Comparison of ENCODE assay signal across 35 cellular contexts in genomic region chr1:203490607-203491006, GRCh38. TPM values are rescaled to one million over a fixed set of nuclear protein-coding genes. Genes with fewer than 3 reads are reported as not detected.
"Had no signal": no experiment of that assay in that cellular context is flagged by ENCODE, and none has a peak within 500 bp of the region (broad histone marks: within the 10 kb centered on the region; RNA-seq: fewer than 3 reads in every experiment).

No MANE protein-coding gene starts in this region.

- H3K4me1 ChIP-seq: parathyroid adenoma, right lobe of liver had no signal

- H3K9me3 ChIP-seq: ovary, psoas muscle, right lobe of liver, spleen, stomach, thoracic aorta, thyroid gland, tibial nerve, upper lobe of right lung, uterus had no signal

- H3K9ac ChIP-seq: parathyroid adenoma had no signal

- H3K27me3 Mint-ChIP-seq: stimulated activated naive CD8-positive, alpha-beta T cell treated with anti-CD3 and anti-CD28 coated beads, Interleukin-15, Interleukin-2, amounts not matched to agents 100 ng/mL and 50 ng/mL, for 24 hours had no signal

- H3K27ac Mint-ChIP-seq: natural killer cell treated with Interleukin-12 subunit alpha and Interleukin-12 subunit beta and Interleukin-15 and Interleukin-18, amount 100 ng/mL, for 72 hours; nephron progenitor cell; progenitor cell of endocrine pancreas; stimulated activated naive B cell treated with anti-CD40 and anti-IgM and Interleukin-4, amounts not matched to agents 10 μg/mL and 1 μg/mL and 100 μg/mL, for 72 hours had no signal

- H3K4me3 ChIP-seq: ovary, psoas muscle, right lobe of liver, skin epidermis, smooth muscle cell, spleen, stomach, thoracic aorta, thyroid gland, tibial nerve, upper lobe of right lung, uterus had no signal

- H3K36me3 Mint-ChIP-seq: naive B cell; naive thymus-derived CD8-positive, alpha-beta T cell; natural killer cell treated with Interleukin-12 subunit alpha and Interleukin-12 subunit beta and Interleukin-15 and Interleukin-18, amount 100 ng/mL, for 72 hours; stimulated activated naive B cell treated with anti-CD40 and anti-IgM and Interleukin-4, amounts not matched to agents 10 μg/mL and 1 μg/mL and 100 μg/mL, for 72 hours had no signal

- H3K27ac ChIP-seq: parathyroid adenoma, psoas muscle, right lobe of liver, skin epidermis, spleen, stomach, thoracic aorta, thyroid gland, upper lobe of right lung had no signal

- DNase-seq: naive B cell; naive thymus-derived CD8-positive, alpha-beta T cell; nephron progenitor cell; occipital lobe; ovary; psoas muscle; right cardiac atrium; right lobe of liver; spleen; stimulated activated CD4-positive, alpha-beta T cell treated with anti-CD3 and anti-CD28 coated beads, Interleukin-12 subunit alpha, Interleukin-12 subunit beta, amount 100 ng/mL, for 4 hours; stimulated activated CD4-positive, alpha-beta T cell treated with anti-CD3 and anti-CD28 coated beads, Interleukin-1b, Interleukin-23, amount 100 ng/mL, for 48 hours; stimulated activated CD4-positive, alpha-beta T cell treated with anti-CD3 and anti-CD28 coated beads, Interleukin-4, amount 100 ng/mL, for 1 hour; stimulated activated CD4-positive, alpha-beta T cell treated with anti-CD3 and anti-CD28 coated beads, Interleukin-4, amount 100 ng/mL, for 4 hours; stimulated activated CD8-positive, alpha-beta memory T cell treated with anti-CD3 and anti-CD28 coated beads, Interleukin-4, amount 100 ng/mL, for 48 hours; stimulated activated naive B cell treated with anti-CD40 and anti-IgM and Interleukin-4, amounts not matched to agents 10 μg/mL and 1 μg/mL and 100 μg/mL, for 72 hours; stimulated activated naive CD4-positive, alpha-beta T cell treated with Interleukin-2 at 50 U/mL for 16 hours; stomach; thyroid gland; trophoblast cell; upper lobe of right lung; uterus had no signal

- H3K4me2 ChIP-seq: smooth muscle cell had no signal

- H3K79me2 ChIP-seq: parathyroid adenoma had no signal

- H3K9me3 Mint-ChIP-seq: naive B cell; naive thymus-derived CD8-positive, alpha-beta T cell; natural killer cell treated with Interleukin-12 subunit alpha and Interleukin-12 subunit beta and Interleukin-15 and Interleukin-18, amount 100 ng/mL, for 72 hours; nephron progenitor cell; neural crest cell; stimulated activated naive B cell treated with anti-CD40 and anti-IgM and Interleukin-4, amounts not matched to agents 10 μg/mL and 1 μg/mL and 100 μg/mL, for 72 hours; stimulated activated naive CD8-positive, alpha-beta T cell treated with anti-CD3 and anti-CD28 coated beads, Interleukin-15, Interleukin-2, amounts not matched to agents 100 ng/mL and 50 ng/mL, for 24 hours had no signal

- H3K4me3 Mint-ChIP-seq: naive B cell; naive thymus-derived CD8-positive, alpha-beta T cell; natural killer cell treated with Interleukin-12 subunit alpha and Interleukin-12 subunit beta and Interleukin-15 and Interleukin-18, amount 100 ng/mL, for 72 hours; nephron progenitor cell; neural crest cell; stimulated activated naive B cell treated with anti-CD40 and anti-IgM and Interleukin-4, amounts not matched to agents 10 μg/mL and 1 μg/mL and 100 μg/mL, for 72 hours; stimulated activated naive CD8-positive, alpha-beta T cell treated with anti-CD3 and anti-CD28 coated beads, Interleukin-15, Interleukin-2, amounts not matched to agents 100 ng/mL and 50 ng/mL, for 24 hours had no signal

- H3K27me3 ChIP-seq: ovary, right lobe of liver, stomach, thyroid gland, tibial nerve, upper lobe of right lung, uterus had no signal

- H3K36me3 ChIP-seq: ovary, right lobe of liver, thyroid gland, uterus had no signal

- H2AFZ ChIP-seq: parathyroid adenoma had no signal

- ATAC-seq: naive thymus-derived CD8-positive, alpha-beta T cell; natural killer cell treated with Interleukin-12 subunit alpha and Interleukin-12 subunit beta and Interleukin-15 and Interleukin-18, amount 100 ng/mL, for 72 hours; psoas muscle; right cardiac atrium; right lobe of liver; stimulated activated naive B cell treated with anti-CD40 and anti-IgM and Interleukin-4, amounts not matched to agents 10 μg/mL and 1 μg/mL and 100 μg/mL, for 72 hours; upper lobe of right lung had no signal

RNA-seq across cellular contexts. Expression of gene OPTC, which starts 3.3 kb away (rescaled TPM):
- total RNA-seq: naive thymus-derived CD8-positive, alpha-beta T cell; natural killer cell treated with Interleukin-12 subunit alpha and Interleukin-12 subunit beta and Interleukin-15 and Interleukin-18, amount 100 ng/mL, for 72 hours; neural crest cell; occipital lobe; osteoblast; ovary; progenitor cell of endocrine pancreas; psoas muscle; renal cortical epithelial cell; right cardiac atrium; right lobe of liver; smooth muscle cell; spleen; stomach; subcutaneous adipose tissue; temporal lobe; thoracic aorta; thyroid gland; tibial nerve; upper lobe of right lung; urinary bladder; uterus had no signal
- polyA plus RNA-seq: naive thymus-derived CD8-positive, alpha-beta T cell; psoas muscle; right cardiac atrium; spleen; stomach had no signal

RNA-seq across cellular contexts. Expression of gene PRELP, which starts 15.0 kb away (rescaled TPM):
- total RNA-seq: naive thymus-derived CD8-positive, alpha-beta T cell; natural killer cell treated with Interleukin-12 subunit alpha and Interleukin-12 subunit beta and Interleukin-15 and Interleukin-18, amount 100 ng/mL, for 72 hours had no signal
- polyA plus RNA-seq: naive thymus-derived CD8-positive, alpha-beta T cell had no signal
